In the genomic region with DNA sequence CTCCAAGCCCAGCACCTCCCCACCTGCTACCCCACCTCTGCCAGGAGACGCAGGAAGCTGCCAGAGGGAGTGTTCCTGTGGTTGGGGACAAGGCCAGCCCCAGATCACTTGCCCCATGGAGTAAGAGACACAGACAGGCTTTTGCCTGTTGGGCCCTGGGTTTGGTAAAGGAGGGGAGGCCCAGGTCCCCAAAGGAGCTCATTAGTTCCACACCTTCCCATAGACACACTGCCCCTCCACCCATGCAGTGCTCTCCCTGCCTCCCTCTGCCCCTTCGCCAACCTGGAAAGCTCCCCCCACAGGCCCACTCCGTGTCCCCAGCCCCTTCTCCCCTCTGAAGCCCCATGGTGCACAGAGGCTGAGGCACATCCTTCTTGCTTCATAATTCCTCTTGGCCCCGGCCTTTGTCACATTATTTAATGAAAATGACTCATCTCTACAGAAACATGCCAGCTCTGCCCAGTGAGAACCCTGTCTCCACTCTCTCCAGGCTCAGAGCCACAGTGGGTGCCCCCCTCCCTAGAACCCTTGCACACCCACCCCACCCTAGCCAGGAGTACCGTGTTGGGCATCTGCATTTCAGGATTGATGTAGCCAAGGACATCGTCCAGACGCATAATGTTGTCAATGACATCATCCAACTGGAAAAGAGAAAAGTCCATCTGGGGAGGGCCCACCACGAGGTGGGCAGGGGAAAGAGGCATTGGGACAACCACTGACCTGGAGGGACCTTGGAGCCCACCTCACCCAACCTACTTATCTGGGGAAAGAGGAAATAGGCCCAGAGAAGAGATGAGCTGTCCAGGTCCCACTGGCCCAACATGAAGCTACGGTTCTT, we compare ENCODE assay signal across 17 cellular contexts. TPM values are rescaled to one million over a fixed set of nuclear protein-coding genes. Genes with fewer than 3 reads are reported as not detected.
DNase-seq lines count a peak whose midpoint lies in the region; ATAC-seq, FAIRE-seq and TF ChIP-seq lines count a peak whose summit lies in the region.
"Had no signal": no experiment of that assay in that cellular context is flagged by ENCODE, and none has a peak within 500 bp of the region (broad histone marks: within the 10 kb centered on the region; RNA-seq: fewer than 3 reads in every experiment).

No MANE protein-coding gene starts in this region.

- DNase-seq in Right ventricle myocardium superior: peak; percentile 26
- DNase-seq in heart left ventricle: no peak
- peak; percentile 31 for DNase-seq in bronchial epithelial cell (ENCODE audit: low read depth)
- peak; percentile 15 for DNase-seq in lower lobe of right lung
- peak; percentile 19 for DNase-seq in upper lobe of right lung
- DNase-seq in CD8-positive, alpha-beta memory T cell: no peak
- DNase-seq in NCI-H526 (lab: John Stamatoyannopoulos, UW): no peak
- DNase-seq in BE2C: no peak
- DNase-seq: activated CD4-positive, alpha-beta T cell treated with anti-CD3 and anti-CD28 coated beads for 48 hours; DMS79 treated with DMSO at 0.1 percent for 48 hours; T-cell; upper lobe of left lung had no signal

- H3K27ac ChIP-seq in heart left ventricle (peak overlapping the region in 2 of 12 donors; percentile 11 to 51), lower lobe of right lung (no peak overlapping the region), upper lobe of right lung (no peak overlapping the region)
- H3K27ac ChIP-seq in CD8-positive, alpha-beta memory T cell (ENCODE audit: low read depth, low read length): no peak overlapping the region
- H3K27ac ChIP-seq: cardiac muscle cell, KMS-11, upper lobe of left lung had no signal

- POLR2A ChIA-PET in CD8-positive, alpha-beta memory T cell (lab: Charles Lee): interaction anchor here (0.5 kb wide), 2 partner anchors 41 to 157 kb away, joined by 3 read pairs; no protein-coding TSS in a partner anchor

- peak overlapping the region in 4 of 8 donors; percentile 36 to 85 (median 68) for H3K27ac Mint-ChIP-seq in CD8-positive, alpha-beta memory T cell
- H3K27ac Mint-ChIP-seq: activated T-helper 17 cell treated with anti-CD3 and anti-CD28 coated beads, Interleukin-2, amount 50 U/mL, for 72 hours; T-cell had no signal

- H3K27me3 ChIP-seq in heart left ventricle (no peaks in the 10 kb centered on the region), bronchial epithelial cell (ENCODE audit: control insufficient read depth, insufficient read depth, low read length) (no peaks in the 10 kb centered on the region), lower lobe of right lung (ENCODE audit: low read depth) (no peaks in the 10 kb centered on the region), upper lobe of right lung (no peaks in the 10 kb centered on the region), BE2C (no peaks in the 10 kb centered on the region)
- H3K27me3 ChIP-seq in CD8-positive, alpha-beta memory T cell (ENCODE audit: insufficient read depth, low read length, poor library complexity, severe bottlenecking): no peaks in the 10 kb centered on the region
- H3K27me3 ChIP-seq: cardiac muscle cell, upper lobe of left lung had no signal

- H3K9me3 Mint-ChIP-seq in CD8-positive, alpha-beta memory T cell: no peaks in the 10 kb centered on the region
- H3K9me3 Mint-ChIP-seq: activated T-helper 17 cell treated with anti-CD3 and anti-CD28 coated beads, Interleukin-2, amount 50 U/mL, for 72 hours; T-cell had no signal

- WGBS in heart left ventricle, 4 donors: 61 to 76% (median 67%) methylated on average over 9 of the region's 9 CpGs

- H3K27me3 Mint-ChIP-seq in CD8-positive, alpha-beta memory T cell: peaks cover 0 to 3% of the 10 kb centered on the region in 2 donors
- H3K27me3 Mint-ChIP-seq: activated T-helper 17 cell treated with anti-CD3 and anti-CD28 coated beads, Interleukin-2, amount 50 U/mL, for 72 hours; T-cell had no signal

- H3K36me3 ChIP-seq in heart left ventricle (peaks cover 2 to 68% (median 59%) of the 10 kb centered on the region in 9 donors), bronchial epithelial cell (ENCODE audit: control insufficient read depth, insufficient read depth, low read length) (peaks cover 9% of the 10 kb centered on the region), lower lobe of right lung (peaks cover 71% of the 10 kb centered on the region), upper lobe of right lung (peaks cover 47% of the 10 kb centered on the region), BE2C (no peaks in the 10 kb centered on the region; the same call in 1 of the 2 replicates)
- no peaks in the 10 kb centered on the region for H3K36me3 ChIP-seq in CD8-positive, alpha-beta memory T cell (ENCODE audit: insufficient read depth, low read length)
- H3K36me3 ChIP-seq: cardiac muscle cell had no signal

- H3K4me1 ChIP-seq in heart left ventricle: peaks cover 0 to 39% (median 14%) of the 10 kb centered on the region in 12 donors
- H3K4me1 ChIP-seq in lower lobe of right lung: no peaks in the 10 kb centered on the region
- peaks cover 5% of the 10 kb centered on the region for H3K4me1 ChIP-seq in upper lobe of right lung
- H3K4me1 ChIP-seq in CD8-positive, alpha-beta memory T cell (ENCODE audit: insufficient read depth, low read length): no peaks in the 10 kb centered on the region
- no peaks in the 10 kb centered on the region for H3K4me1 ChIP-seq in BE2C

- CTCF ChIA-PET in CD8-positive, alpha-beta memory T cell (lab: Charles Lee): interaction anchor here (0.7 to 1.8 kb wide), 3 partner anchors 16 to 98 kb away, joined by 3 to 5 read pairs (median 3); no protein-coding TSS in a partner anchor

- TF ChIP-seq CTCF in heart left ventricle (IDR thresholded peaks at IDR 0.05) (no peak), bronchial epithelial cell (IDR thresholded peaks at IDR 0.05; ENCODE audit: insufficient read depth, low read length, severe bottlenecking) (no peak), lower lobe of right lung (IDR thresholded peaks at IDR 0.05) (no peak), upper lobe of right lung (IDR thresholded peaks at IDR 0.05) (no peak), BE2C (IDR thresholded peaks at IDR 0.05; ENCODE audit: low read depth, low read length) (no peak)

- peaks cover 0 to 1% (median 0%) of the 10 kb centered on the region in 3 donors for H3K4me1 Mint-ChIP-seq in CD8-positive, alpha-beta memory T cell
- H3K4me1 Mint-ChIP-seq: T-cell had no signal

- peak; percentile 81 for FAIRE-seq in bronchial epithelial cell (lab: Jason Lieb, UNC)
- FAIRE-seq: islet of Langerhans had no signal

- ATAC-seq in Right ventricle myocardium superior (ENCODE audit: poor library complexity) (no peak), heart left ventricle (no peak), lower lobe of right lung (no peak), upper lobe of right lung (no peak)
- ATAC-seq: activated T-helper 17 cell treated with anti-CD3 and anti-CD28 coated beads, Interleukin-2, amount 50 U/mL, for 72 hours; esophagus mucosa; T-cell had no signal

- H3K9me3 ChIP-seq in heart left ventricle (no peaks in the 10 kb centered on the region), lower lobe of right lung (no peaks in the 10 kb centered on the region), upper lobe of right lung (no peaks in the 10 kb centered on the region), BE2C (no peaks in the 10 kb centered on the region)
- no peaks in the 10 kb centered on the region for H3K9me3 ChIP-seq in CD8-positive, alpha-beta memory T cell (ENCODE audit: low read length)
- H3K9me3 ChIP-seq: upper lobe of left lung had no signal

- no peak overlapping the region for H3K4me3 Mint-ChIP-seq in CD8-positive, alpha-beta memory T cell
- H3K4me3 Mint-ChIP-seq: activated T-helper 17 cell treated with anti-CD3 and anti-CD28 coated beads, Interleukin-2, amount 50 U/mL, for 72 hours; T-cell had no signal

- intact Hi-C loops in Right ventricle myocardium superior (cut with DNase I): loop anchor here (10.0 kb wide), 1 partner anchor 225 kb away; no protein-coding TSS in a partner anchor
- intact Hi-C loops in heart left ventricle (cut with DNase I): loop anchor here in 3 of 10 donors (5.0 to 10.0 kb wide), 4 partner anchors 85 to 265 kb away; a partner anchor contains a TSS
- intact Hi-C loops in lower lobe of right lung (cut with DNase I): no loop called here
- intact Hi-C loops in upper lobe of right lung (cut with DNase I): loop anchor here (10.0 kb wide), 1 partner anchor 225 kb away; no protein-coding TSS in a partner anchor

- H3K4me3 ChIP-seq in heart left ventricle (no peak overlapping the region), bronchial epithelial cell (ENCODE audit: low read depth, low read length) (no peak overlapping the region), lower lobe of right lung (no peak overlapping the region), upper lobe of right lung (no peak overlapping the region), BE2C (ENCODE audit: low read depth, low read length) (no peak overlapping the region)
- H3K4me3 ChIP-seq in CD8-positive, alpha-beta memory T cell (ENCODE audit: low read length): no peak overlapping the region
- H3K4me3 ChIP-seq: cardiac muscle cell, upper lobe of left lung had no signal

- TF ChIP-seq POLR2A in heart left ventricle (IDR thresholded peaks at IDR 0.05): no peak

- H3K36me3 Mint-ChIP-seq in CD8-positive, alpha-beta memory T cell: peaks cover 0 to 56% (median 1%) of the 10 kb centered on the region in 3 donors

RNA-seq across cellular contexts. Expression of a gene that starts 46.0 kb away (rescaled TPM):
- total RNA-seq in Right ventricle myocardium superior: 40.7 TPM
- 10 to 100 TPM; 26.2 to 47.2 (median 41.1) TPM for total RNA-seq in heart left ventricle
- polyA plus RNA-seq in heart left ventricle: 10 to 100 TPM; 37.7 to 40.1 TPM
- 6.8 and 13.2 TPM in 2 replicates for total RNA-seq in bronchial epithelial cell
- 36.5 TPM for total RNA-seq in lower lobe of right lung
- 40.3 TPM for total RNA-seq in upper lobe of right lung
- total RNA-seq in CD8-positive, alpha-beta memory T cell: 10 to 100 TPM; 12.0 to 12.5 TPM
- polyA plus RNA-seq in CD8-positive, alpha-beta memory T cell: 18.8 TPM
- polyA plus RNA-seq in BE2C (2012; ENCODE audit: insufficient read depth, insufficient read length, low read depth): 41.5 TPM

RNA-seq across cellular contexts. Expression of a gene that starts 51.1 kb away (rescaled TPM):
- total RNA-seq in Right ventricle myocardium superior (1.1 TPM), heart left ventricle (1 to 10 TPM in 6 of 9 donors, under 1 TPM in 3; 0.35 to 9.3 (median 2.2) TPM), bronchial epithelial cell (57.1 and 61.3 TPM in 2 replicates), lower lobe of right lung (10.6 TPM), upper lobe of right lung (11.0 TPM)
- polyA plus RNA-seq in heart left ventricle: 1 to 10 TPM in 1 of 2 donors, under 1 TPM in 1; 0.76 to 2.9 TPM
- not detected for total RNA-seq in CD8-positive, alpha-beta memory T cell
- polyA plus RNA-seq in CD8-positive, alpha-beta memory T cell: not detected
- 3.7 TPM for polyA plus RNA-seq in BE2C (2012; ENCODE audit: insufficient read depth, insufficient read length, low read depth)
- total RNA-seq: activated T-helper 17 cell treated with anti-CD3 and anti-CD28 coated beads, Interleukin-2, amount 50 U/mL, for 72 hours; T-cell had no signal

RNA-seq across cellular contexts. Expression of a gene that starts 57.8 kb away (rescaled TPM):
- total RNA-seq in Right ventricle myocardium superior (not detected), heart left ventricle (not detected), bronchial epithelial cell (not detected in 2 replicates), lower lobe of right lung (947 TPM), upper lobe of right lung (1,050 TPM)
- polyA plus RNA-seq in heart left ventricle: 1 to 10 TPM in 1 of 2 donors, not detected in 1; 1.1 TPM
- total RNA-seq in CD8-positive, alpha-beta memory T cell: not detected
- polyA plus RNA-seq in CD8-positive, alpha-beta memory T cell: not detected
- not detected for polyA plus RNA-seq in BE2C (2012; ENCODE audit: insufficient read depth, insufficient read length, low read depth)
- total RNA-seq: activated T-helper 17 cell treated with anti-CD3 and anti-CD28 coated beads, Interleukin-2, amount 50 U/mL, for 72 hours; cardiac muscle cell; esophagus mucosa had no signal

Comparison
In these comparisons a context has a peak if more than half of its experiments do, and no peak if none do; other contexts are left out.
1. DNase-seq: peak in Right ventricle myocardium superior (single experiment), bronchial epithelial cell (single experiment), lower lobe of right lung (single experiment) and upper lobe of right lung (single experiment); none in heart left ventricle (0 of 5), CD8-positive, alpha-beta memory T cell (0 of 5), NCI-H526 (0 of 2) and BE2C (single experiment).
2. RNA of a gene that starts 57.8 kb away (total RNA-seq): 1,050 TPM in upper lobe of right lung (single experiment) and 947 TPM in lower lobe of right lung (single experiment); not detected in Right ventricle myocardium superior (single experiment), not detected in heart left ventricle, not detected in bronchial epithelial cell and not detected in CD8-positive, alpha-beta memory T cell; every median in the first group is over 100 times any median in the second.